Comparison of ENCODE assay signal across 9 cellular contexts in the genomic region with DNA sequence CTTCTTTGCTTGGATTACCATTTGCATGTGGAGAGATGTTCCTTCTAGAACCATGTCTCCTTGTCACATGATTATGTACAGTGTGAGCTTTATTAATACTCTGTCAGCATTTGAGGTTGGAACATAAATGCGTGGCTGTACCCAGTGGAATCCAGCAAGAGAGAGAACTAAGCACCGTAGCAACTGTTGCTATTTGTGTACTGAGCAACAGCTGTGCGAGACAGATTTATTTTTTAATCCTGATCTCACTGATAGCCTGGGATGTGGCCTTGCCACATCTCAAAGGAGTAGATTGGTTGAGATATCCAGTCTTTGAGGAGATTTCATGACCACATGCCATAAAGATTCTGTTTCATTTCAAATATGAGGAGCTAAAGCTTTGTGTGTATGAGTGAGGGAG.
DNase-seq lines count a peak whose midpoint lies in the region; ATAC-seq and TF ChIP-seq lines count a peak whose summit lies in the region.
"Had no signal": no experiment of that assay in that cellular context is flagged by ENCODE, and none has a peak within 500 bp of the region (broad histone marks: within the 10 kb centered on the region; RNA-seq: fewer than 3 reads in every experiment).

No MANE protein-coding gene starts in this region.

- H3K4me3 ChIP-seq in foreskin fibroblast (ENCODE audit: low read depth in 1 of 2, low read length in 2 of 2) = no peak overlapping the region

- peak; percentile 89 for DNase-seq in GM04504 (ENCODE audit: low read depth)
- peak; percentile 39 for DNase-seq in RPMI8226
- peak; percentile 73 to 80 for DNase-seq in foreskin fibroblast
- DNase-seq in retina = peak; percentile 17
- DNase-seq in SHP77 (lab: John Stamatoyannopoulos, UW) = no peak
- DNase-seq in stimulated activated CD4-positive, alpha-beta T cell treated with anti-CD3 and anti-CD28 coated beads, Interleukin-2, amount 100 ng/mL, for 24 hours = no peak
- DNase-seq: activated T-cell treated with anti-CD3 and anti-CD28 coated beads, Interleukin-2, amount 50 U/mL, for 4 hours had no signal

- TF ChIP-seq CTCF in foreskin fibroblast (IDR thresholded peaks at IDR 0.05; ENCODE audit: low read depth, low read length) = no peak

- ATAC-seq in HG03439 (IDR thresholded peaks at IDR 0.05; ENCODE audit: unreplicated experiment) = no peak
- ATAC-seq in HG02970 (IDR thresholded peaks at IDR 0.05; ENCODE audit: low FRiP score, unreplicated experiment) = no peak

Comparison
In these comparisons a context has a peak if more than half of its experiments do, and no peak if none do; other contexts are left out.
1. DNase-seq: peak in GM04504 (single experiment), RPMI8226 (single experiment), foreskin fibroblast (2 of 2) and retina (single experiment); none in SHP77 (0 of 2) and stimulated activated CD4-positive, alpha-beta T cell treated with anti-CD3 and anti-CD28 coated beads, Interleukin-2, amount 100 ng/mL, for 24 hours (0 of 2).